1 cellular context compared by ENCODE assay signal in genomic region chr1:223873044-223873443, GRCh38.
TF ChIP-seq lines count a peak whose summit lies in the region.

No MANE protein-coding gene starts in this region.

TF ChIP-seq in K562, 482 proteins besides CTCF, POLR2A, EP300 and RAD21 (continued from another document and continues in another):
- TF ChIP-seq MAFF (IDR thresholded peaks at IDR 0.05; ENCODE audit: low read length) (peak; percentile 55; the same call in 1 of the 2 replicates), VEZF1 (CRISPR knock-in tag; IDR thresholded peaks at IDR 0.05) (peak; percentile 38), ZSCAN29 (IDR thresholded peaks at IDR 0.05) (peak; percentile 81; the same call in 1 of the 2 replicates), ARNT (IDR thresholded peaks at IDR 0.05) (peak in 1 of 2 experiments; percentile 68; a peak in 1 of 4 replicates), ZNF140 (CRISPR knock-in tag; IDR thresholded peaks at IDR 0.05) (no peak), PHB (CRISPR knock-in tag; IDR thresholded peaks at IDR 0.05) (no peak), PPARD (CRISPR knock-in tag; IDR thresholded peaks at IDR 0.05) (no peak), GABPA (tag; conservative IDR thresholded peaks at IDR 0.05; ENCODE audit: low read depth) (peak; percentile 55), ZNF41 (CRISPR knock-in tag; conservative IDR thresholded peaks at IDR 0.05) (0 out of 2 replicates have a peak, but pooled peaks have one; percentile 13), TRIM24 (IDR thresholded peaks at IDR 0.05) (peak; percentile 48 to 74; a peak in 2 of 4 replicates), DNMT1 (IDR thresholded peaks at IDR 0.05) (no peak), FOSL1 (tag; conservative IDR thresholded peaks at IDR 0.05) (peak; percentile 63), CC2D1A (IDR thresholded peaks at IDR 0.05) (peak; percentile 34; the same call in 1 of the 2 replicates), GATAD2B (IDR thresholded peaks at IDR 0.05; ENCODE audit: borderline replicate concordance) (0 out of 2 replicates have a peak, but pooled peaks have one; percentile 37), JUND (IDR thresholded peaks at IDR 0.05; ENCODE audit: borderline replicate concordance, low read depth, low read length) (peak; percentile 79), JUND (tag; IDR thresholded peaks at IDR 0.05; ENCODE audit: borderline replicate concordance, low read depth, low read length) (no peak), TCF3 (CRISPR knock-in tag; IDR thresholded peaks at IDR 0.05) (peak; percentile 77), HOMEZ (CRISPR knock-in tag; IDR thresholded peaks at IDR 0.05) (no peak), ZNF232 (CRISPR knock-in tag; IDR thresholded peaks at IDR 0.05) (no peak), HDAC1 (IDR thresholded peaks at IDR 0.05) (0 out of 4 replicates have a peak, but pooled peaks of 1 of the 2 experiments have one; percentile 40), EGR1 (conservative IDR thresholded peaks at IDR 0.05) (peak; percentile 58; the same call in 1 of the 2 replicates), TAL1 (IDR thresholded peaks at IDR 0.05) (peak; percentile 63), ETV1 (tag; conservative IDR thresholded peaks at IDR 0.05; ENCODE audit: low read depth) (peak; percentile 83), HDAC2 (IDR thresholded peaks at IDR 0.05) (peak; percentile 65), ZNF561 (CRISPR knock-in tag; conservative IDR thresholded peaks at IDR 0.05) (no peak), PYGO2 (tag; IDR thresholded peaks at IDR 0.05) (no peak), NFIC (IDR thresholded peaks at IDR 0.05) (peak; percentile 40; the same call in 1 of the 2 replicates), BCOR (IDR thresholded peaks at IDR 0.05) (no peak), LEF1 (IDR thresholded peaks at IDR 0.05) (peak; percentile 68), BRCA1 (IDR thresholded peaks at IDR 0.05) (no peak), BRCA1 (CRISPR knock-in tag; IDR thresholded peaks at IDR 0.05) (no peak), TEAD4 (IDR thresholded peaks at IDR 0.05; ENCODE audit: low read length) (peak; percentile 67), TEAD4 (CRISPR knock-in tag; IDR thresholded peaks at IDR 0.05; ENCODE audit: borderline replicate concordance) (no peak), HBP1 (CRISPR knock-in tag; IDR thresholded peaks at IDR 0.05) (peak; percentile 40; the same call in 1 of the 2 replicates), KDM5B (IDR thresholded peaks at IDR 0.05; ENCODE audit: insufficient replicate concordance, low read depth, low read length) (no peak), NR2C1 (IDR thresholded peaks at IDR 0.05) (no peak), NR2C1 (tag; IDR thresholded peaks at IDR 0.05) (no peak; the same call in 1 of the 2 replicates), STAT5A (IDR thresholded peaks at IDR 0.05; ENCODE audit: borderline replicate concordance, low read length) (peak; percentile 32; the same call in 1 of the 2 replicates), TEAD1 (CRISPR knock-in tag; IDR thresholded peaks at IDR 0.05) (0 out of 4 replicates have a peak, but pooled peaks of 1 of the 2 experiments have one; percentile 25), GABPB1 (CRISPR knock-in tag; IDR thresholded peaks at IDR 0.05) (peak; percentile 45; the same call in 1 of the 2 replicates)
- TF ChIP-seq, protein P1, sequence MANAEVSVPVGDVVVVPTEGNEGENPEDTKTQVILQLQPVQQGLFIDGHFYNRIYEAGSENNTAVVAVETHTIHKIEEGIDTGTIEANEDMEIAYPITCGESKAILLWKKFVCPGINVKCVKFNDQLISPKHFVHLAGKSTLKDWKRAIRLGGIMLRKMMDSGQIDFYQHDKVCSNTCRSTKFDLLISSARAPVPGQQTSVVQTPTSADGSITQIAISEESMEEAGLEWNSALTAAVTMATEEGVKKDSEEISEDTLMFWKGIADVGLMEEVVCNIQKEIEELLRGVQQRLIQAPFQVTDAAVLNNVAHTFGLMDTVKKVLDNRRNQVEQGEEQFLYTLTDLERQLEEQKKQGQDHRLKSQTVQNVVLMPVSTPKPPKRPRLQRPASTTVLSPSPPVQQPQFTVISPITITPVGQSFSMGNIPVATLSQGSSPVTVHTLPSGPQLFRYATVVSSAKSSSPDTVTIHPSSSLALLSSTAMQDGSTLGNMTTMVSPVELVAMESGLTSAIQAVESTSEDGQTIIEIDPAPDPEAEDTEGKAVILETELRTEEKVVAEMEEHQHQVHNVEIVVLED (CRISPR knock-in tag; IDR thresholded peaks at IDR 0.05): no peak
- TF ChIP-seq, protein P2, sequence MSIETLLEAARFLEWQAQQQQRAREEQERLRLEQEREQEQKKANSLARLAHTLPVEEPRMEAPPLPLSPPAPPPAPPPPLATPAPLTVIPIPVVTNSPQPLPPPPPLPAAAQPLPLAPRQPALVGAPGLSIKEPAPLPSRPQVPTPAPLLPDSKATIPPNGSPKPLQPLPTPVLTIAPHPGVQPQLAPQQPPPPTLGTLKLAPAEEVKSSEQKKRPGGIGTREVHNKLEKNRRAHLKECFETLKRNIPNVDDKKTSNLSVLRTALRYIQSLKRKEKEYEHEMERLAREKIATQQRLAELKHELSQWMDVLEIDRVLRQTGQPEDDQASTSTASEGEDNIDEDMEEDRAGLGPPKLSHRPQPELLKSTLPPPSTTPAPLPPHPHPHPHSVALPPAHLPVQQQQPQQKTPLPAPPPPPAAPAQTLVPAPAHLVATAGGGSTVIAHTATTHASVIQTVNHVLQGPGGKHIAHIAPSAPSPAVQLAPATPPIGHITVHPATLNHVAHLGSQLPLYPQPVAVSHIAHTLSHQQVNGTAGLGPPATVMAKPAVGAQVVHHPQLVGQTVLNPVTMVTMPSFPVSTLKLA (conservative IDR thresholded peaks at IDR 0.05): no peak
- TF ChIP-seq, protein P3, sequence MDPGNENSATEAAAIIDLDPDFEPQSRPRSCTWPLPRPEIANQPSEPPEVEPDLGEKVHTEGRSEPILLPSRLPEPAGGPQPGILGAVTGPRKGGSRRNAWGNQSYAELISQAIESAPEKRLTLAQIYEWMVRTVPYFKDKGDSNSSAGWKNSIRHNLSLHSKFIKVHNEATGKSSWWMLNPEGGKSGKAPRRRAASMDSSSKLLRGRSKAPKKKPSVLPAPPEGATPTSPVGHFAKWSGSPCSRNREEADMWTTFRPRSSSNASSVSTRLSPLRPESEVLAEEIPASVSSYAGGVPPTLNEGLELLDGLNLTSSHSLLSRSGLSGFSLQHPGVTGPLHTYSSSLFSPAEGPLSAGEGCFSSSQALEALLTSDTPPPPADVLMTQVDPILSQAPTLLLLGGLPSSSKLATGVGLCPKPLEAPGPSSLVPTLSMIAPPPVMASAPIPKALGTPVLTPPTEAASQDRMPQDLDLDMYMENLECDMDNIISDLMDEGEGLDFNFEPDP (CRISPR knock-in tag; IDR thresholded peaks at IDR 0.05): no peak
- TF ChIP-seq, protein P4, sequence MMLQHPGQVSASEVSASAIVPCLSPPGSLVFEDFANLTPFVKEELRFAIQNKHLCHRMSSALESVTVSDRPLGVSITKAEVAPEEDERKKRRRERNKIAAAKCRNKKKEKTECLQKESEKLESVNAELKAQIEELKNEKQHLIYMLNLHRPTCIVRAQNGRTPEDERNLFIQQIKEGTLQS (IDR thresholded peaks at IDR 0.05): peak; percentile 45
- TF ChIP-seq, protein P4 (CRISPR knock-in tag; conservative IDR thresholded peaks at IDR 0.05): no peak
- TF ChIP-seq, protein P5, sequence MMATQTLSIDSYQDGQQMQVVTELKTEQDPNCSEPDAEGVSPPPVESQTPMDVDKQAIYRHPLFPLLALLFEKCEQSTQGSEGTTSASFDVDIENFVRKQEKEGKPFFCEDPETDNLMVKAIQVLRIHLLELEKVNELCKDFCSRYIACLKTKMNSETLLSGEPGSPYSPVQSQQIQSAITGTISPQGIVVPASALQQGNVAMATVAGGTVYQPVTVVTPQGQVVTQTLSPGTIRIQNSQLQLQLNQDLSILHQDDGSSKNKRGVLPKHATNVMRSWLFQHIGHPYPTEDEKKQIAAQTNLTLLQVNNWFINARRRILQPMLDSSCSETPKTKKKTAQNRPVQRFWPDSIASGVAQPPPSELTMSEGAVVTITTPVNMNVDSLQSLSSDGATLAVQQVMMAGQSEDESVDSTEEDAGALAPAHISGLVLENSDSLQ (IDR thresholded peaks at IDR 0.05): peak; percentile 73
- TF ChIP-seq, protein P6, sequence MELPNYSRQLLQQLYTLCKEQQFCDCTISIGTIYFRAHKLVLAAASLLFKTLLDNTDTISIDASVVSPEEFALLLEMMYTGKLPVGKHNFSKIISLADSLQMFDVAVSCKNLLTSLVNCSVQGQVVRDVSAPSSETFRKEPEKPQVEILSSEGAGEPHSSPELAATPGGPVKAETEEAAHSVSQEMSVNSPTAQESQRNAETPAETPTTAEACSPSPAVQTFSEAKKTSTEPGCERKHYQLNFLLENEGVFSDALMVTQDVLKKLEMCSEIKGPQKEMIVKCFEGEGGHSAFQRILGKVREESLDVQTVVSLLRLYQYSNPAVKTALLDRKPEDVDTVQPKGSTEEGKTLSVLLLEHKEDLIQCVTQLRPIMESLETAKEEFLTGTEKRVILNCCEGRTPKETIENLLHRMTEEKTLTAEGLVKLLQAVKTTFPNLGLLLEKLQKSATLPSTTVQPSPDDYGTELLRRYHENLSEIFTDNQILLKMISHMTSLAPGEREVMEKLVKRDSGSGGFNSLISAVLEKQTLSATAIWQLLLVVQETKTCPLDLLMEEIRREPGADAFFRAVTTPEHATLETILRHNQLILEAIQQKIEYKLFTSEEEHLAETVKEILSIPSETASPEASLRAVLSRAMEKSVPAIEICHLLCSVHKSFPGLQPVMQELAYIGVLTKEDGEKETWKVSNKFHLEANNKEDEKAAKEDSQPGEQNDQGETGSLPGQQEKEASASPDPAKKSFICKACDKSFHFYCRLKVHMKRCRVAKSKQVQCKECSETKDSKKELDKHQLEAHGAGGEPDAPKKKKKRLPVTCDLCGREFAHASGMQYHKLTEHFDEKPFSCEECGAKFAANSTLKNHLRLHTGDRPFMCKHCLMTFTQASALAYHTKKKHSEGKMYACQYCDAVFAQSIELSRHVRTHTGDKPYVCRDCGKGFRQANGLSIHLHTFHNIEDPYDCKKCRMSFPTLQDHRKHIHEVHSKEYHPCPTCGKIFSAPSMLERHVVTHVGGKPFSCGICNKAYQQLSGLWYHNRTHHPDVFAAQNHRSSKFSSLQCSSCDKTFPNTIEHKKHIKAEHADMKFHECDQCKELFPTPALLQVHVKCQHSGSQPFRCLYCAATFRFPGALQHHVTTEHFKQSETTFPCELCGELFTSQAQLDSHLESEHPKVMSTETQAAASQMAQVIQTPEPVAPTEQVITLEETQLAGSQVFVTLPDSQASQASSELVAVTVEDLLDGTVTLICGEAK (IDR thresholded peaks at IDR 0.05): 0 out of 2 replicates have a peak, but pooled peaks have one; percentile 32
- TF ChIP-seq, protein P6 (CRISPR knock-in tag; IDR thresholded peaks at IDR 0.05): no peak
